In the genomic region with DNA sequence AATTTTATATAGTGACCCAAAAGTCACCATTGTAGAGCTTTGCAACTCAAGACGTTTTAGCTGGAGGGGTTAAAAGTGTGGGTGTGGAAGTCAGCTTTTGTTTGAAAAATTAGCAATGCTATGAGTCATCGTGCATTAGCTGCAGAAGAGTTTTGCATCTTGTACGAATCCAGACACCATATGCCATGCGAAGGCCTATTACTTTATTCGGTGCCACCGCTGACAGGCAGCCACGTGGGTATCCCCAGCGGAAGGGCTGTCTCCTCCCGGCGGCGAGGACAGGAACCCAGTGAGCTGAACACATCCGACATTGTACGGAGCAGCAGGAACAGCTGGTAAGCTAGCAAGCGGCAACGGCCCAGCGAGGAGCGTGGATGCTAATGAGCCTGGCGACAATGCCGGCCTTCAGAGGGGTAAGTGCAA, we compare ENCODE assay signal across 8 cellular contexts.
DNase-seq lines count a peak whose midpoint lies in the region; ATAC-seq and TF ChIP-seq lines count a peak whose summit lies in the region.

No MANE protein-coding gene starts in this region.

- TF ChIP-seq CTCF in neural crest cell (conservative IDR thresholded peaks at IDR 0.05) (peak; percentile 22), testis (IDR thresholded peaks at IDR 0.05) (no peak)

- no peaks in the 10 kb centered on the region for H3K36me3 Mint-ChIP-seq in neural crest cell (ENCODE audit: low read depth)

- peaks cover 31% of the 10 kb centered on the region for H3K4me1 Mint-ChIP-seq in neural crest cell

- no peak overlapping the region for H3K4me3 ChIP-seq in testis

- H3K27me3 ChIP-seq in testis = no peaks in the 10 kb centered on the region

- intact Hi-C loops in testis (cut with DNase I; ENCODE audit: low total_unique reads) = no loop called here

- H3K4me3 Mint-ChIP-seq in neural crest cell = peak overlapping the region; percentile 76

- peak overlapping the region; percentile 81 for H3K27ac Mint-ChIP-seq in neural crest cell (ENCODE audit: unreplicated experiment)

- no peaks in the 10 kb centered on the region for H3K27me3 Mint-ChIP-seq in neural crest cell (ENCODE audit: low read depth)

- H3K4me1 ChIP-seq in testis = no peaks in the 10 kb centered on the region

- H3K9me3 Mint-ChIP-seq in neural crest cell = no peaks in the 10 kb centered on the region

- no peaks in the 10 kb centered on the region for H3K9me3 ChIP-seq in testis

- WGBS in testis, 2 donors = 39 to 48% methylated on average over 16 to 19 of the region's 19 CpGs

- no peaks in the 10 kb centered on the region for H3K36me3 ChIP-seq in testis (ENCODE audit: low read depth, missing control alignments)

- H3K27ac ChIP-seq in testis = no peak overlapping the region

- ATAC-seq in GM18508 (IDR thresholded peaks at IDR 0.05; ENCODE audit: insufficient read depth, unreplicated experiment) = peak; percentile 56
- peak; percentile 93 for ATAC-seq in HG02759 (IDR thresholded peaks at IDR 0.05; ENCODE audit: unreplicated experiment)

- DNase-seq in NCI-H345 (lab: John Stamatoyannopoulos, UW) = peak; percentile 78
- DNase-seq in activated T-cell treated with anti-CD3 and anti-CD28 coated beads for 4 hours = peak; percentile 13
- DNase-seq in fibroblast of gingiva (ENCODE audit: low read depth) = peak; percentile 34
- DNase-seq in neural crest cell (ENCODE audit: low read depth, low spot score) = peak; percentile 69
- DNase-seq in testis = peak; percentile 26
- DNase-seq in NCI-H2029 (lab: John Stamatoyannopoulos, UW) = no peak

- no peak for TF ChIP-seq POLR2A in testis (IDR thresholded peaks at IDR 0.05)
